ENCODE assay signal across 14 cellular contexts in genomic region chr12:54888428-54888827, GRCh38. TPM values are rescaled to one million over a fixed set of nuclear protein-coding genes. Genes with fewer than 3 reads are reported as not detected.
DNase-seq lines count a peak whose midpoint lies in the region; ATAC-seq, FAIRE-seq and TF ChIP-seq lines count a peak whose summit lies in the region.
"Not testable (repeated sequence)": the region's sequence is repeated elsewhere in the genome, so short reads cannot be mapped to it uniquely, and the experiment has no call there.
"Had no signal": no experiment of that assay in that cellular context is flagged by ENCODE, and none has a peak within 500 bp of the region (broad histone marks: within the 10 kb centered on the region; RNA-seq: fewer than 3 reads in every experiment).

No MANE protein-coding gene starts in this region.

- not testable (repeated sequence) for H3K9me1 ChIP-seq in K562 (ENCODE audit: control insufficient read depth, insufficient read depth, low read length)

- not testable (repeated sequence) for H3K27me3 ChIP-seq in GM23338 (ENCODE audit: insufficient read depth); HUES64 (ENCODE audit: insufficient read depth, low read length); K562 (ENCODE audit: control insufficient read depth in 2 of 2, insufficient read depth in 2 of 2, low read length in 2 of 2); iPS DF 6.9 (ENCODE audit: control insufficient read depth, insufficient read depth, low read length); mesendoderm (ENCODE audit: insufficient read depth, low read length, poor library complexity); smooth muscle cell (ENCODE audit: low read depth)

- H4K5ac ChIP-seq in mesendoderm (ENCODE audit: low read length) = not testable (repeated sequence)

- not testable (repeated sequence) for H3K9me2 ChIP-seq in GM23338 (ENCODE audit: insufficient read depth)

- in situ Hi-C loops in K562 (cut with MboI) = not testable (repeated sequence)

- not testable (repeated sequence) for H3K56ac ChIP-seq in mesendoderm (ENCODE audit: low read length)

- peak overlapping the region; percentile 25; the same call in 1 of the 3 replicates for H3K4me3 ChIP-seq in A549
- peak overlapping the region; percentile 42; the same call in 1 of the 2 replicates for H3K4me3 ChIP-seq in GM23338
- H3K4me3 ChIP-seq in HUES64 (ENCODE audit: low read length) = peak overlapping the region; percentile 44
- not testable (repeated sequence) for H3K4me3 ChIP-seq in K562; mesendoderm (ENCODE audit: low read length); smooth muscle cell
- peak overlapping the region; percentile 16; the same call in 1 of the 2 replicates for H3K4me3 ChIP-seq in iPS DF 6.9 (ENCODE audit: low read length)

- not testable (repeated sequence) for H3K79me2 ChIP-seq in GM23338 (replicated peaks; ENCODE audit: insufficient read depth); K562 (ENCODE audit: control insufficient read depth, insufficient read depth, low read length); mesendoderm (ENCODE audit: control insufficient read depth, insufficient read depth, low read length); smooth muscle cell (ENCODE audit: low read depth)

- ATAC-seq in A549, GM23338, K562: not testable (repeated sequence)

- WGBS in A549 (ENCODE audit: missing lambda C conversion rate) = 3% methylated on average over 10 of the region's 11 CpGs
- WGBS in HUES64 = 50% methylated on average over 11 of the region's 11 CpGs
- 0% methylated on average over 11 of the region's 11 CpGs for WGBS in K562 (ENCODE audit: insufficient coverage, low coverage, missing lambda C conversion rate)
- no CpG with 5 or more reads among the region's 11 CpGs for WGBS in iPS DF 6.9 (ENCODE audit: insufficient coverage, insufficient read length)
- no CpG with 5 or more reads among the region's 11 CpGs for WGBS in mesendoderm (ENCODE audit: extremely low coverage, insufficient coverage, low lambda C conversion rate)
- 37% methylated on average over 11 of the region's 11 CpGs for WGBS in smooth muscle cell (ENCODE audit: low lambda C conversion rate)

- peaks cover 15% of the 10 kb centered on the region for H3K4me1 Mint-ChIP-seq in GM23338

- not testable (repeated sequence) for TF ChIP-seq EP300 in A549 (IDR thresholded peaks at IDR 0.05); K562 (IDR thresholded peaks at IDR 0.05; ENCODE audit: low read length)

- not testable (repeated sequence) for H3K9ac ChIP-seq in HUES64 (ENCODE audit: low read depth, low read length); K562 (ENCODE audit: insufficient read depth in 1 of 2, low read depth in 2 of 2, low read length in 2 of 2); mesendoderm (ENCODE audit: low read length); smooth muscle cell (ENCODE audit: low read depth)

- H3K27ac Mint-ChIP-seq in GM23338 = not testable (repeated sequence)

- H4K8ac ChIP-seq in mesendoderm (ENCODE audit: low read depth, low read length) = not testable (repeated sequence)

- FAIRE-seq in A549 (lab: Jason Lieb, UNC); K562 (lab: Jason Lieb, UNC): not testable (repeated sequence)

- H3K9me3 ChIP-seq in A549; HUES64 (ENCODE audit: insufficient read depth, low read depth, low read length); K562 (replicated peaks; ENCODE audit: control insufficient read depth, insufficient read depth, low read depth, low read length); iPS DF 6.9 (ENCODE audit: control insufficient read depth, insufficient read depth, low read length); smooth muscle cell (replicated peaks; ENCODE audit: low read depth): not testable (repeated sequence)

- H3K79me1 ChIP-seq in mesendoderm (ENCODE audit: low read length) = not testable (repeated sequence)

- not testable (repeated sequence) for TF ChIP-seq CTCF in A549 (IDR thresholded peaks at IDR 0.05); GM23338 (conservative IDR thresholded peaks at IDR 0.05; ENCODE audit: low read depth in 2 of 2); K562 (IDR thresholded peaks at IDR 0.05 in 2 of 3, conservative IDR thresholded peaks at IDR 0.05 in 1 of 3; ENCODE audit: insufficient read depth in 2 of 3, low read depth in 1 of 3, low read length in 3 of 3); smooth muscle cell (IDR thresholded peaks at IDR 0.05; ENCODE audit: borderline replicate concordance, insufficient read depth, poor library complexity, severe bottlenecking)

- not testable (repeated sequence) for H3K27me3 Mint-ChIP-seq in GM23338 (ENCODE audit: insufficient read depth, low read depth, poor library complexity)

- not testable (repeated sequence) for H2AK5ac ChIP-seq in mesendoderm (ENCODE audit: low read length)

- H3K18ac ChIP-seq in mesendoderm (ENCODE audit: low read length) = peak overlapping the region; percentile 22

- not testable (repeated sequence) for H3K36me3 Mint-ChIP-seq in GM23338 (ENCODE audit: low read depth)

- H3K4ac ChIP-seq in mesendoderm (ENCODE audit: low read depth, low read length) = not testable (repeated sequence)

- not testable (repeated sequence) for H3K27ac ChIP-seq in A549; GM23338 (ENCODE audit: low read depth); HUES64 (ENCODE audit: low read depth, low read length); K562 (ENCODE audit: extremely low read depth, low read depth, low read length); iPS DF 6.9 (ENCODE audit: low read length); mesendoderm (ENCODE audit: low read depth, low read length); smooth muscle cell (ENCODE audit: low read depth)

- CTCF ChIA-PET in A549 (lab: Yijun Ruan, JAX) = not testable (repeated sequence)
- CTCF ChIA-PET in K562 (lab: Yijun Ruan, JAX; ENCODE audit: low intra/inter-chr PET ratio) = interaction anchor here (0.6 kb wide), 1 partner anchor 176 kb away, joined by 3 read pairs; no protein-coding TSS in a partner anchor

- TF ChIP-seq POLR2A in A549 (IDR thresholded peaks at IDR 0.05; ENCODE audit: low read length); K562 (conservative IDR thresholded peaks at IDR 0.05): not testable (repeated sequence)

- H3K9me3 Mint-ChIP-seq in GM23338 = not testable (repeated sequence)

- not testable (repeated sequence) for H3K23ac ChIP-seq in mesendoderm (ENCODE audit: low read length)

- not testable (repeated sequence) for BruUV-seq in K562 (replicated peaks; lab: Mats Ljungman, UMichigan)

- H3K4me3 Mint-ChIP-seq in GM23338 = not testable (repeated sequence)

- intact Hi-C loops in K562 (cut with micrococcal nuclease) = not testable (repeated sequence)

- peaks cover 13% of the 10 kb centered on the region for H3K4me1 ChIP-seq in A549
- H3K4me1 ChIP-seq in GM23338 (ENCODE audit: insufficient read depth); HUES64 (ENCODE audit: insufficient read depth, low read length); K562 (replicated peaks in 1 of 2; ENCODE audit: control insufficient read depth in 2 of 2, insufficient read depth in 2 of 2, low read length in 2 of 2); iPS DF 6.9 (ENCODE audit: control insufficient read depth, insufficient read depth, low read length); mesendoderm (ENCODE audit: control insufficient read depth, low read depth, low read length); smooth muscle cell (ENCODE audit: low read depth): not testable (repeated sequence)

- H3K36me3 ChIP-seq in GM23338 (ENCODE audit: insufficient read depth); HUES64 (ENCODE audit: insufficient read depth, low read length); K562 (ENCODE audit: control insufficient read depth, insufficient read depth, low read length); iPS DF 6.9 (ENCODE audit: control insufficient read depth, insufficient read depth, low read length); mesendoderm (ENCODE audit: control insufficient read depth, insufficient read depth, low read length); smooth muscle cell (ENCODE audit: low read depth): not testable (repeated sequence)

- not testable (repeated sequence) for H4K20me1 ChIP-seq in GM23338 (replicated peaks; ENCODE audit: insufficient read depth); K562 (replicated peaks; ENCODE audit: control insufficient read depth, insufficient read depth, low read length); smooth muscle cell (ENCODE audit: low read depth)

- H3K4me2 ChIP-seq in A549 (peak overlapping the region; percentile 58), GM23338 (peak overlapping the region; percentile 61), K562 (ENCODE audit: insufficient read depth, low read length) (peak overlapping the region; percentile 58), smooth muscle cell (peak overlapping the region; percentile 12)
- H3K4me2 ChIP-seq in mesendoderm (ENCODE audit: low read length) = not testable (repeated sequence)

- H2AFZ ChIP-seq in GM23338 (peak overlapping the region; percentile 91), K562 (ENCODE audit: low read depth, low read length) (peak overlapping the region; percentile 62; the same call in 1 of the 2 replicates)
- H2AFZ ChIP-seq in smooth muscle cell (ENCODE audit: low read depth) = not testable (repeated sequence)

- POLR2A ChIA-PET in A549 (lab: Yijun Ruan, JAX) = not testable (repeated sequence)
- POLR2A ChIA-PET in K562 (lab: Yijun Ruan, JAX) = interaction anchor here (0.6 kb wide), 1 partner anchor 942 kb away, joined by 3 read pairs; no protein-coding TSS in a partner anchor

- not testable (repeated sequence) for H3F3A ChIP-seq in GM23338 (replicated peaks; ENCODE audit: low read depth); smooth muscle cell (ENCODE audit: low read depth)

- not testable (repeated sequence) for H2BK120ac ChIP-seq in mesendoderm (ENCODE audit: low read depth, low read length)

- H2BK5ac ChIP-seq in mesendoderm (ENCODE audit: low read length) = not testable (repeated sequence)

- DNase-seq in A549 (ENCODE audit: low read depth in 1 of 2, low spot score in 1 of 2); GM23338 (ENCODE audit: low spot score); K562 (ENCODE audit: extremely low read depth in 1 of 4, low spot score in 3 of 4); iPS DF 6.9 (ENCODE audit: low read depth, low spot score); mesendoderm; smooth muscle cell (lab: John Stamatoyannopoulos, UW; ENCODE audit: unreplicated experiment): not testable (repeated sequence)
- peak; percentile 14 for DNase-seq in RPMI8226

- TF ChIP-seq RAD21 in A549 (conservative IDR thresholded peaks at IDR 0.05 in 1 of 2, IDR thresholded peaks at IDR 0.05 in 1 of 2); K562 (CRISPR knock-in tag; conservative IDR thresholded peaks at IDR 0.05 in 1 of 2, IDR thresholded peaks at IDR 0.05 in 1 of 2): not testable (repeated sequence)

- H2BK15ac ChIP-seq in mesendoderm (replicated peaks; ENCODE audit: low read depth) = not testable (repeated sequence)

RNA-seq across cellular contexts. Expression of gene MUCL1, which starts 34.1 kb away (rescaled TPM):
- not detected in 2 replicates for polyA plus RNA-seq in A549 (2011; rRNA removed)
- not detected in 2 replicates for polyA plus RNA-seq in A549 (2012; cell fraction: cytosol; rRNA removed)
- polyA plus RNA-seq in A549 (2012; cell fraction: nucleus; rRNA removed) = not detected in 2 replicates
- polyA plus RNA-seq in A549 (2017; fragmentation: RNase III; extraction: RNeasy Plus Mini Kit Qiagen cat#74134 plus additional on column Dnase treatment) = not detected in 3 replicates
- polyA minus RNA-seq in A549 (2011; rRNA and poly(A)+ RNA removed) = not detected in 2 replicates
- total RNA-seq in GM23338 (2014; rRNA removed; shearing (Covaris generic)) = not detected in 2 replicates
- polyA plus RNA-seq in GM23338 (2016; fragmentation: Nextera tagmentation; extraction: Ambion mirVana) = not detected in 2 replicates
- not detected for polyA plus RNA-seq in HUES64 (2013, experiment 1 of 2)
- not detected for polyA plus RNA-seq in HUES64 (2013, experiment 2 of 2)
- not detected in 2 replicates for total RNA-seq in K562 (2011; cell fraction: chromatin; rRNA removed; ENCODE audit: low replicate concordance)
- total RNA-seq in K562 (2011; cell fraction: nucleolus; rRNA removed) = not detected in 2 replicates
- not detected in 2 replicates for total RNA-seq in K562 (2011; cell fraction: nucleoplasm; rRNA removed)
- total RNA-seq in K562 (2014; rRNA removed) = not detected in 2 replicates
- total RNA-seq in K562 (2014; rRNA removed; fragmentation: Illumina TruSeq; extraction: Trizol) = not detected in 2 replicates
- total RNA-seq in K562 (2015; rRNA removed; fragmentation: Illumina TruSeq; extraction: Trizol) = not detected in 2 replicates
- not detected in 2 replicates for total RNA-seq in K562 (2021)
- not detected in 2 replicates for polyA plus RNA-seq in K562 (2011; rRNA removed)
- polyA plus RNA-seq in K562 (2011; cell fraction: cytosol; rRNA removed) = not detected in 2 replicates
- polyA plus RNA-seq in K562 (2011; cell fraction: nucleus; rRNA removed) = not detected in 2 replicates
- polyA plus RNA-seq in K562 (2012) = not detected in 2 replicates
- not detected in 2 replicates for polyA plus RNA-seq in K562 (2014; fragmentation: Illumina TruSeq; extraction: Trizol)
- polyA plus RNA-seq in K562 (2014; fragmentation: Nextera tagmentation; extraction: Ambion mirVana) = not detected
- polyA plus RNA-seq in K562 (2014; rRNA removed) = not detected in 2 replicates
- not detected in 2 replicates for polyA minus RNA-seq in K562 (2011; rRNA and poly(A)+ RNA removed)
- not detected in 2 replicates for polyA minus RNA-seq in K562 (2011; cell fraction: cytosol; rRNA and poly(A)+ RNA removed)
- not detected in 2 replicates for polyA minus RNA-seq in K562 (2011; cell fraction: nucleus; rRNA and poly(A)+ RNA removed)
- 0.59 TPM for polyA plus RNA-seq in mesendoderm (2013, experiment 1 of 2)
- polyA plus RNA-seq in mesendoderm (2013, experiment 2 of 2) = 0.53 TPM
- total RNA-seq in smooth muscle cell = 10.8 and 11.8 TPM in 2 replicates
- polyA plus RNA-seq in smooth muscle cell = 2.3 and 3.7 TPM in 2 replicates
- total RNA-seq: A172; CD4-positive, alpha-beta T cell; LHCN-M2; MCF 10A; SK-MEL-5 had no signal
- polyA plus RNA-seq: AG04450 had no signal
